In the genomic region with DNA sequence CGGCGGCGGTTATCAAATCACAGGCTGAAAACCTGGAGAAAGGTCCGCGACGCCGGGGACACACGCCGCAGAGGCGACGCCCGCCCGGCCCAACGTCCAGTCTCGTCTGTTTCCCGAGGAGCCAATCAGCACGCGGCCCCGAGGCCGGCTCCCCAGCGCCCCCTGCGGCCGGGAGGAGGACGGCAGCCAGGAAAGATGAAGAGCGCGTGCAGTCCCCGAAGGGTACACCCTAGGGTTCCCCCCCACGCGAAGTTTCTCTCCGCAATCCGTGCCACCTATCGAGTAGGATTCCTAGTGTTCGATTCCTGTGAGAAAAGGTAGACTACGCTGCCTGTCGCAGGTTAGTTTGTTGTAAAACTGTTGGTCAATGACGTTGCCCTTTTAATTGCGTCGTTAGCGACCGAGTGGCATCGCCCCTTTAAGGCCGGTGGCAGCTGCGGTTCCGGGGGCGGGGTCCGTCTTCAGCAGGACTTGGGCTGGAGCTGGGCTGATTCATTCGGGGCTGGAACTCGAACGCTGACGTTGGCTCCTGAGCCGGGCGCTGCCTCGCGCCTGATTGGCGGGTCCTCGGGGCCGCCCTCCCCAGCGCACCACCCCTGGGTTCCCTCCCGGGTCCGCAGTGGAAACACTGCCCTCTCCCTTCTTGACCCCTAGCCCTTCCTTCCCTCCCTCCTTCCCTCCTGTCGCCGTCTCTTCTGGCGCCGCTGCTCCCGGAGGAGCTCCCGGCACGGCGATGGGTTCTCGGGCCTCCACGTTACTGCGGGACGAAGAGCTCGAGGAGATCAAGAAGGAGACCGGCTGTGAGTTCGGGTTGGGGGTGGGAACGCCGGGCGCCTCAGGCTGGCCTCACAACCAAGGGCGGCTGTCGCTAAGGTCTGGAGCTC, we compare ENCODE assay signal across 1 cellular context.
TF ChIP-seq lines count a peak whose summit lies in the region.

CHP1 (plus strand) TSS at position 619 of the 884 bp plus-strand sequence; CDS start at position 734, 115 bp downstream.
EXD1 (minus strand) TSS at position 108 of the 884 bp plus-strand sequence. CDS start 4,182 bp downstream, outside the sequence.

TF ChIP-seq in HEK293, 187 proteins besides CTCF, POLR2A, EP300 and RAD21 (continued from another document):
- TF ChIP-seq ELK4 (IDR thresholded peaks at IDR 0.05; ENCODE audit: borderline replicate concordance, low read depth, low read length) (no peak), ZFP69B (tag by site-specific recombination; IDR thresholded peaks at IDR 0.05) (peak; percentile 100), ZNF223 (tag by site-specific recombination; IDR thresholded peaks at IDR 0.05) (no peak), ZNF184 (tag by site-specific recombination; IDR thresholded peaks at IDR 0.05) (no peak; the same call in 1 of the 2 replicates), ATF2 (tag by site-specific recombination; IDR thresholded peaks at IDR 0.05; ENCODE audit: low read depth) (peak; percentile 18; the same call in 1 of the 2 replicates), ZXDB (tag by site-specific recombination; IDR thresholded peaks at IDR 0.05) (peak; percentile 89), HOXC10 (CRISPR knock-in tag; IDR thresholded peaks at IDR 0.05) (no peak), ZNF280C (tag by site-specific recombination; IDR thresholded peaks at IDR 0.05) (no peak), MYNN (tag by site-specific recombination; IDR thresholded peaks at IDR 0.05; ENCODE audit: borderline replicate concordance) (no peak), HOXA7 (CRISPR knock-in tag; IDR thresholded peaks at IDR 0.05; ENCODE audit: borderline replicate concordance) (no peak), KLF8 (tag by site-specific recombination; IDR thresholded peaks at IDR 0.05) (peak; percentile 97), ZBTB17 (tag by site-specific recombination; IDR thresholded peaks at IDR 0.05) (peak; percentile 97), ZNF510 (tag by site-specific recombination; IDR thresholded peaks at IDR 0.05; ENCODE audit: insufficient replicate concordance) (no peak), ZIC2 (tag by site-specific recombination; IDR thresholded peaks at IDR 0.05) (0 out of 2 replicates have a peak, but pooled peaks have one; percentile 29), ZNF692 (tag by site-specific recombination; IDR thresholded peaks at IDR 0.05) (peak; percentile 100), ZNF548 (tag by site-specific recombination; IDR thresholded peaks at IDR 0.05) (no peak), ZBTB11 (tag by site-specific recombination; conservative IDR thresholded peaks at IDR 0.05; ENCODE audit: low read depth) (peak; percentile 86), RBAK (tag by site-specific recombination; IDR thresholded peaks at IDR 0.05) (no peak), ZNF2 (tag by site-specific recombination; IDR thresholded peaks at IDR 0.05) (peak; percentile 86; the same call in 1 of the 2 replicates), ZNF16 (tag by site-specific recombination; IDR thresholded peaks at IDR 0.05; ENCODE audit: low read depth) (no peak), ZEB2 (tag by site-specific recombination; IDR thresholded peaks at IDR 0.05) (peak; percentile 99), ZNF645 (tag by site-specific recombination; IDR thresholded peaks at IDR 0.05) (no peak), ZNF138 (tag by site-specific recombination; IDR thresholded peaks at IDR 0.05; ENCODE audit: borderline replicate concordance) (no peak), ZNF155 (tag by site-specific recombination; IDR thresholded peaks at IDR 0.05) (no peak), ZNF473 (tag by site-specific recombination; IDR thresholded peaks at IDR 0.05) (no peak)
- TF ChIP-seq, protein P1, sequence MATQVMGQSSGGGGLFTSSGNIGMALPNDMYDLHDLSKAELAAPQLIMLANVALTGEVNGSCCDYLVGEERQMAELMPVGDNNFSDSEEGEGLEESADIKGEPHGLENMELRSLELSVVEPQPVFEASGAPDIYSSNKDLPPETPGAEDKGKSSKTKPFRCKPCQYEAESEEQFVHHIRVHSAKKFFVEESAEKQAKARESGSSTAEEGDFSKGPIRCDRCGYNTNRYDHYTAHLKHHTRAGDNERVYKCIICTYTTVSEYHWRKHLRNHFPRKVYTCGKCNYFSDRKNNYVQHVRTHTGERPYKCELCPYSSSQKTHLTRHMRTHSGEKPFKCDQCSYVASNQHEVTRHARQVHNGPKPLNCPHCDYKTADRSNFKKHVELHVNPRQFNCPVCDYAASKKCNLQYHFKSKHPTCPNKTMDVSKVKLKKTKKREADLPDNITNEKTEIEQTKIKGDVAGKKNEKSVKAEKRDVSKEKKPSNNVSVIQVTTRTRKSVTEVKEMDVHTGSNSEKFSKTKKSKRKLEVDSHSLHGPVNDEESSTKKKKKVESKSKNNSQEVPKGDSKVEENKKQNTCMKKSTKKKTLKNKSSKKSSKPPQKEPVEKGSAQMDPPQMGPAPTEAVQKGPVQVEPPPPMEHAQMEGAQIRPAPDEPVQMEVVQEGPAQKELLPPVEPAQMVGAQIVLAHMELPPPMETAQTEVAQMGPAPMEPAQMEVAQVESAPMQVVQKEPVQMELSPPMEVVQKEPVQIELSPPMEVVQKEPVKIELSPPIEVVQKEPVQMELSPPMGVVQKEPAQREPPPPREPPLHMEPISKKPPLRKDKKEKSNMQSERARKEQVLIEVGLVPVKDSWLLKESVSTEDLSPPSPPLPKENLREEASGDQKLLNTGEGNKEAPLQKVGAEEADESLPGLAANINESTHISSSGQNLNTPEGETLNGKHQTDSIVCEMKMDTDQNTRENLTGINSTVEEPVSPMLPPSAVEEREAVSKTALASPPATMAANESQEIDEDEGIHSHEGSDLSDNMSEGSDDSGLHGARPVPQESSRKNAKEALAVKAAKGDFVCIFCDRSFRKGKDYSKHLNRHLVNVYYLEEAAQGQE (tag by site-specific recombination; IDR thresholded peaks at IDR 0.05) = no peak
